Comparison of ENCODE assay signal across 15 cellular contexts in genomic region chr20:45012682-45013302, GRCh38. TPM values are rescaled to one million over a fixed set of nuclear protein-coding genes. Genes with fewer than 3 reads are reported as not detected.
A peak's percentile ranks its signal among the peaks of the same experiment; 100 is the strongest.
DNase-seq lines count a peak whose midpoint lies in the region; ATAC-seq, FAIRE-seq and TF ChIP-seq lines count a peak whose summit lies in the region.
"Had no signal": no experiment of that assay in that cellular context is flagged by ENCODE, and none has a peak within 500 bp of the region (broad histone marks: within the 10 kb centered on the region; RNA-seq: fewer than 3 reads in every experiment).

No MANE protein-coding gene starts in this region.

- no peaks in the 10 kb centered on the region for H3F3A ChIP-seq in GM23338 (replicated peaks; ENCODE audit: low read depth)

- no peaks in the 10 kb centered on the region for H3K9me3 ChIP-seq in RWPE2 (ENCODE audit: severe bottlenecking)
- no peaks in the 10 kb centered on the region for H3K9me3 ChIP-seq in fibroblast of lung (ENCODE audit: control insufficient read depth, insufficient read depth, low read depth, low read length)
- H3K9me3 ChIP-seq in WERI-Rb-1 (ENCODE audit: severe bottlenecking): no peaks in the 10 kb centered on the region
- H3K9me3 ChIP-seq: stomach had no signal

- H3K27ac Mint-ChIP-seq in GM23338: no peak overlapping the region
- H3K27ac Mint-ChIP-seq: activated CD8-positive, alpha-beta T cell treated with anti-CD3 and anti-CD28 coated beads, Interleukin-2, amount 10 ng/mL, durations not matched to agents 7 days and 5 days; T-helper 1 cell treated with Interleukin-12 subunit alpha and Interleukin-12 subunit beta and Interleukin-4 antibody, amounts not matched to agents 30 μg/mL and 1 μg/mL, for 36 hours had no signal

- H3K4me2 ChIP-seq in GM23338 (no peak overlapping the region), fibroblast of lung (ENCODE audit: extremely low read depth, insufficient read depth, low read length) (no peak overlapping the region)

- TF ChIP-seq CTCF in GM23338 (conservative IDR thresholded peaks at IDR 0.05; ENCODE audit: low read depth in 2 of 2): no peak
- TF ChIP-seq CTCF in RWPE2 (IDR thresholded peaks at IDR 0.05; ENCODE audit: poor library complexity, severe bottlenecking): no peak
- no peak for TF ChIP-seq CTCF in fibroblast of lung (conservative IDR thresholded peaks at IDR 0.05 in 1 of 2, IDR thresholded peaks at IDR 0.05 in 1 of 2; ENCODE audit: low read depth in 1 of 2, low read length in 2 of 2)
- TF ChIP-seq CTCF in WERI-Rb-1 (IDR thresholded peaks at IDR 0.05; ENCODE audit: low read depth, low read length): no peak

- no peaks in the 10 kb centered on the region; the same call in 1 of the 2 replicates for H3K79me2 ChIP-seq in GM23338 (replicated peaks; ENCODE audit: insufficient read depth)
- no peaks in the 10 kb centered on the region for H3K79me2 ChIP-seq in fibroblast of lung (ENCODE audit: control insufficient read depth, insufficient read depth, low read length)

- H2AFZ ChIP-seq in GM23338 (no peak overlapping the region), fibroblast of lung (ENCODE audit: low read length) (no peak overlapping the region)

- H4K20me1 ChIP-seq in GM23338 (replicated peaks; ENCODE audit: insufficient read depth) (no peaks in the 10 kb centered on the region), fibroblast of lung (ENCODE audit: control insufficient read depth, extremely low read depth, insufficient read depth, low read length) (no peaks in the 10 kb centered on the region)

- no peak overlapping the region for H3K9ac ChIP-seq in fibroblast of lung (ENCODE audit: insufficient read depth, low read length)

- H3K36me3 ChIP-seq in GM23338 (ENCODE audit: insufficient read depth): no peaks in the 10 kb centered on the region
- peaks cover 63% of the 10 kb centered on the region for H3K36me3 ChIP-seq in RWPE2 (ENCODE audit: low read depth)
- H3K36me3 ChIP-seq in fibroblast of lung (ENCODE audit: control insufficient read depth, insufficient read depth, low read length): no peaks in the 10 kb centered on the region
- H3K36me3 ChIP-seq in WERI-Rb-1: peaks cover 14% of the 10 kb centered on the region
- H3K36me3 ChIP-seq: cardiac muscle cell had no signal

- peaks cover 9% of the 10 kb centered on the region; the same call in 1 of the 3 replicates for H3K36me3 Mint-ChIP-seq in GM23338 (ENCODE audit: low read depth)

- no peaks in the 10 kb centered on the region for H3K9me2 ChIP-seq in GM23338 (ENCODE audit: insufficient read depth)

- H3K27me3 ChIP-seq in GM23338 (ENCODE audit: insufficient read depth): no peaks in the 10 kb centered on the region
- no peaks in the 10 kb centered on the region for H3K27me3 ChIP-seq in RWPE2 (ENCODE audit: insufficient read depth, poor library complexity, severe bottlenecking)
- no peaks in the 10 kb centered on the region for H3K27me3 ChIP-seq in fibroblast of lung (ENCODE audit: control insufficient read depth, insufficient read depth, low read length)
- H3K27me3 ChIP-seq in WERI-Rb-1 (ENCODE audit: insufficient read depth, low read depth, severe bottlenecking): no peaks in the 10 kb centered on the region
- H3K27me3 ChIP-seq: cardiac muscle cell, stomach had no signal

- ATAC-seq in GM23338: peak; percentile 33; the same call in 1 of the 3 replicates
- ATAC-seq in RWPE2 (ENCODE audit: low read depth): peak; percentile 71
- no peak for ATAC-seq in GM19328 (IDR thresholded peaks at IDR 0.05; ENCODE audit: unreplicated experiment)
- ATAC-seq in GM21619 (IDR thresholded peaks at IDR 0.05; ENCODE audit: unreplicated experiment): no peak
- ATAC-seq: activated CD8-positive, alpha-beta T cell treated with anti-CD3 and anti-CD28 coated beads, Interleukin-2, amount 10 ng/mL, durations not matched to agents 7 days and 5 days had no signal

- no peak for FAIRE-seq in urothelium cell line (lab: Jason Lieb, UNC)

- peak; percentile 54 for DNase-seq in GM23338 (ENCODE audit: low spot score)
- DNase-seq in RWPE2 (ENCODE audit: low spot score): no peak
- DNase-seq in fibroblast of lung (ENCODE audit: low read depth in 2 of 2): peak; percentile 41 to 71
- peak; percentile 62 for DNase-seq in urothelium cell line (ENCODE audit: low spot score)
- DNase-seq in WERI-Rb-1: no peak
- DNase-seq: activated CD8-positive, alpha-beta T cell treated with anti-CD3 and anti-CD28 coated beads, Interleukin-2, amount 10 ng/mL, durations not matched to agents 7 days and 5 days; activated gamma-delta T cell treated with Interleukin-2 at 50 U/mL for 16 hours; hypothalamus; NCI-H2227 treated with DMSO at 0.1 percent for 48 hours; stomach had no signal

- H3K4me1 ChIP-seq in GM23338 (ENCODE audit: insufficient read depth): peaks cover 14% of the 10 kb centered on the region
- peaks cover 60% of the 10 kb centered on the region for H3K4me1 ChIP-seq in RWPE2 (ENCODE audit: insufficient read depth, poor library complexity, severe bottlenecking)
- peaks cover 14% of the 10 kb centered on the region for H3K4me1 ChIP-seq in fibroblast of lung (ENCODE audit: control insufficient read depth, extremely low read depth, insufficient read depth, low read length)

- no peaks in the 10 kb centered on the region for H3K9me3 Mint-ChIP-seq in GM23338
- H3K9me3 Mint-ChIP-seq: memory B cell; T-helper 1 cell treated with Interleukin-12 subunit alpha and Interleukin-12 subunit beta and Interleukin-4 antibody, amounts not matched to agents 30 μg/mL and 1 μg/mL, for 36 hours had no signal

- H3K4me1 Mint-ChIP-seq in GM23338: peaks cover 23% of the 10 kb centered on the region

- H3K27ac ChIP-seq in GM23338 (ENCODE audit: low read depth) (no peak overlapping the region), RWPE2 (ENCODE audit: poor library complexity, severe bottlenecking) (peak overlapping the region; percentile 79), fibroblast of lung (ENCODE audit: insufficient read depth, low read length) (no peak overlapping the region), WERI-Rb-1 (no peak overlapping the region)
- H3K27ac ChIP-seq: cardiac muscle cell, stomach had no signal

- H3K4me3 ChIP-seq in GM23338 (no peak overlapping the region), RWPE2 (ENCODE audit: severe bottlenecking) (no peak overlapping the region), fibroblast of lung (replicated peaks in 1 of 4; ENCODE audit: control extremely low read depth in 1 of 4, insufficient read depth in 1 of 4, low read depth in 3 of 4, low read length in 4 of 4) (no peak overlapping the region), WERI-Rb-1 (ENCODE audit: low read depth, low read length) (no peak overlapping the region)
- H3K4me3 ChIP-seq: cardiac muscle cell, stomach had no signal

- H3K27me3 Mint-ChIP-seq in GM23338 (ENCODE audit: insufficient read depth, low read depth, poor library complexity): peaks cover under 1% of the 10 kb centered on the region
- H3K27me3 Mint-ChIP-seq: memory B cell had no signal

- H3K4me3 Mint-ChIP-seq in GM23338: no peak overlapping the region
- H3K4me3 Mint-ChIP-seq: activated CD8-positive, alpha-beta T cell treated with anti-CD3 and anti-CD28 coated beads, Interleukin-2, amount 10 ng/mL, durations not matched to agents 7 days and 5 days; memory B cell; T-helper 1 cell treated with Interleukin-12 subunit alpha and Interleukin-12 subunit beta and Interleukin-4 antibody, amounts not matched to agents 30 μg/mL and 1 μg/mL, for 36 hours had no signal

TF ChIP-seq in GM23338, 12 proteins besides CTCF, POLR2A, EP300 and RAD21 (continues in another document):
- TF ChIP-seq CREB1 (CRISPR knock-in tag; IDR thresholded peaks at IDR 0.05; ENCODE audit: low read depth) (no peak), EZH2phosphoT487 (IDR thresholded peaks at IDR 0.05; ENCODE audit: unreplicated experiment) (no peak), REST (IDR thresholded peaks at IDR 0.05; ENCODE audit: unreplicated experiment) (no peak)

RNA-seq across cellular contexts. Expression of gene STK4, which starts 46.5 kb away (rescaled TPM):
- total RNA-seq in GM23338 (2014; rRNA removed; shearing (Covaris generic)): 34.3 and 37.7 TPM in 2 replicates
- polyA plus RNA-seq in GM23338 (2016; fragmentation: Nextera tagmentation; extraction: Ambion mirVana) (42.3 and 58.7 TPM in 2 replicates), fibroblast of lung (19.0 and 23.4 TPM in 2 replicates)
- 22.9 and 31.7 TPM in 2 replicates for total RNA-seq in fibroblast of lung
- 10.9 and 11.0 TPM in 2 replicates for polyA plus RNA-seq in fibroblast of lung (2012)
- 12.8 and 21.5 TPM in 2 replicates for polyA minus RNA-seq in fibroblast of lung (ENCODE audit: low replicate concordance)

RNA-seq across cellular contexts. Expression of gene TOMM34, which starts 52.6 kb away (rescaled TPM):
- total RNA-seq in GM23338 (2014; rRNA removed; shearing (Covaris generic)): 36.5 and 38.7 TPM in 2 replicates
- polyA plus RNA-seq in GM23338 (2016; fragmentation: Nextera tagmentation; extraction: Ambion mirVana) (27.1 and 27.4 TPM in 2 replicates), fibroblast of lung (25.6 and 58.7 TPM in 2 replicates)
- 10.5 and 15.5 TPM in 2 replicates for total RNA-seq in fibroblast of lung
- 25.4 and 57.2 TPM in 2 replicates for polyA plus RNA-seq in fibroblast of lung (2012)
- 17.8 and 32.5 TPM in 2 replicates for polyA minus RNA-seq in fibroblast of lung (ENCODE audit: low replicate concordance)

Comparison
In these comparisons a context has a peak if more than half of its experiments do, and no peak if none do; other contexts are left out.
1. ATAC-seq: peak in GM23338 (single experiment) and RWPE2 (single experiment); none in GM19328 (single experiment) and GM21619 (single experiment).
2. DNase-seq: peak in GM23338 (single experiment), fibroblast of lung (2 of 2) and urothelium cell line (single experiment); none in RWPE2 (single experiment) and WERI-Rb-1 (single experiment).